In the genomic region with DNA sequence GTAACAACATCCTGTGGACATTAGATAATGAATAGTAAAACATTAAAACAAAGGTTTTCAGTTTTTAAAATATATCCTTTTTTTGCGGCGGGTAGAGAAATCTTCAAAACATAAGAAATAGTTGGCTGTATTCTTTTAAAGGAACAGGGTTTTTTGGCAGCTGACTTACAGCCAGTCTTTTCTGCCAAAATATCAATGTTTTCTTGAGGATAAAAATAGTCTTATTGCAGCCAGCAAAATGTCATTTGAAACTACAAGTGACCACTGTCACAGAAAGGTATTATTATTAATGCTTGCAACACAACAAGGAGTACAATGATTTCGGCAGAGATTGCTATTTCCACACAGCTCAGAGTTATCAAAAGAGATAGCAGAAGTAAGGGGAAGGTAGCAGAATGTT, we compare ENCODE assay signal across 23 cellular contexts. TPM values are rescaled to one million over a fixed set of nuclear protein-coding genes. Genes with fewer than 3 reads are reported as not detected.
DNase-seq lines count a peak whose midpoint lies in the region; ATAC-seq and TF ChIP-seq lines count a peak whose summit lies in the region.
"Had no signal": no experiment of that assay in that cellular context is flagged by ENCODE, and none has a peak within 500 bp of the region (broad histone marks: within the 10 kb centered on the region; RNA-seq: fewer than 3 reads in every experiment).

No MANE protein-coding gene starts in this region.

- H3K27ac Mint-ChIP-seq in GM23338 (no peak overlapping the region), nephron (peak overlapping the region in 2 of 3 experiments; percentile 8 to 17), natural killer cell (no peak overlapping the region)
- H3K27ac Mint-ChIP-seq: CD4-positive, alpha-beta memory T cell; CD4-positive, CD25-positive, alpha-beta regulatory T cell; CD8-positive, alpha-beta memory T cell had no signal

- H3K4me3 ChIP-seq in A673 (ENCODE audit: low read depth, low read length, poor library complexity, severe bottlenecking) (no peak overlapping the region), GM23338 (no peak overlapping the region)
- H3K4me3 ChIP-seq: A549, BLaER1, GM12878 had no signal

- H2AFZ ChIP-seq in GM23338: no peak overlapping the region

- H3K9me3 ChIP-seq in A673 (ENCODE audit: low read depth, low read length, poor library complexity, severe bottlenecking): peaks cover 14% of the 10 kb centered on the region
- H3K9me3 ChIP-seq: A549, BE2C had no signal

- BruUV-seq in A673 (replicated peaks; lab: Mats Ljungman, UMichigan): no TSS peak

- no peaks in the 10 kb centered on the region for H4K20me1 ChIP-seq in GM23338 (replicated peaks; ENCODE audit: insufficient read depth)
- H4K20me1 ChIP-seq: BLaER1 had no signal

- H3K27me3 Mint-ChIP-seq in GM23338 (ENCODE audit: insufficient read depth, low read depth, poor library complexity) (no peaks in the 10 kb centered on the region), nephron (ENCODE audit: low read depth) (no peaks in the 10 kb centered on the region), natural killer cell (ENCODE audit: low read depth in 2 of 2) (no peaks in the 10 kb centered on the region)
- H3K27me3 Mint-ChIP-seq: CD4-positive, CD25-positive, alpha-beta regulatory T cell had no signal

- no peaks in the 10 kb centered on the region for H3K9me2 ChIP-seq in GM23338 (ENCODE audit: insufficient read depth)

- H3K9me3 Mint-ChIP-seq in GM23338 (peaks cover 5% of the 10 kb centered on the region; the same call in 1 of the 3 replicates), nephron (no peaks in the 10 kb centered on the region), natural killer cell (peaks cover 2 to 7% of the 10 kb centered on the region in 2 donors)

- POLR2A ChIA-PET in A673 (lab: Charles Lee; ENCODE audit: low non-redundant PET): no interaction called here

- no peaks in the 10 kb centered on the region for H3K79me2 ChIP-seq in GM23338 (replicated peaks; ENCODE audit: insufficient read depth)

- TF ChIP-seq CTCF in A673 (conservative IDR thresholded peaks at IDR 0.05; ENCODE audit: low read depth, low read length): no peak
- TF ChIP-seq CTCF in GM23338 (conservative IDR thresholded peaks at IDR 0.05; ENCODE audit: low read depth in 2 of 2): no peak
- TF ChIP-seq CTCF in nephron (IDR thresholded peaks at IDR 0.05; ENCODE audit: unreplicated experiment in 3 of 3): no peak
- TF ChIP-seq CTCF in natural killer cell (IDR thresholded peaks at IDR 0.05): no peak

- no peak for ATAC-seq in GM23338
- no peak for ATAC-seq in natural killer cell
- no peak for ATAC-seq in GM21717 (IDR thresholded peaks at IDR 0.05; ENCODE audit: unreplicated experiment)
- ATAC-seq: A549, GM12878 had no signal

- no peak for DNase-seq in A673 (ENCODE audit: low spot score)
- no peak for DNase-seq in GM23338 (ENCODE audit: low spot score)
- DNase-seq in cerebellar cortex (ENCODE audit: low spot score): peak; percentile 86
- DNase-seq in germinal center (ENCODE audit: low spot score): no peak
- DNase-seq in head of caudate nucleus: no peak
- no peak for DNase-seq in natural killer cell
- DNase-seq: ACHN; BE2C; CD4-positive, alpha-beta memory T cell; CD4-positive, CD25-positive, alpha-beta regulatory T cell; CD8-positive, alpha-beta memory T cell; COR-L47; DMS79 treated with DMSO at 0.1 percent for 48 hours; GDM1 had no signal

- 0 out of 2 replicates have a peak overlapping the region, but pooled peaks have one; percentile 10 for H3K4me2 ChIP-seq in GM23338
- H3K4me2 ChIP-seq: A549, BLaER1 had no signal

- intact Hi-C loops in A673 (cut with micrococcal nuclease; ENCODE audit: unreplicated experiment): no loop called here
- intact Hi-C loops in head of caudate nucleus (cut with DNase I): no loop called here
- intact Hi-C loops in natural killer cell (cut with micrococcal nuclease): no loop called here

- H3K36me3 Mint-ChIP-seq in GM23338 (ENCODE audit: low read depth) (no peaks in the 10 kb centered on the region; the same call in 2 of the 3 replicates), nephron (ENCODE audit: low read depth) (no peaks in the 10 kb centered on the region), natural killer cell (no peaks in the 10 kb centered on the region)
- H3K36me3 Mint-ChIP-seq: CD14-positive monocyte; CD4-positive, alpha-beta memory T cell; CD4-positive, CD25-positive, alpha-beta regulatory T cell; CD8-positive, alpha-beta memory T cell had no signal

- H3K27me3 ChIP-seq in A673 (replicated peaks; ENCODE audit: insufficient read depth, low read depth, low read length, poor library complexity) (no peaks in the 10 kb centered on the region), GM23338 (ENCODE audit: insufficient read depth) (no peaks in the 10 kb centered on the region)
- H3K27me3 ChIP-seq: BE2C, BLaER1 had no signal

- CTCF ChIA-PET in A673 (lab: Charles Lee): no interaction called here

- H3K4me3 Mint-ChIP-seq in GM23338: no peak overlapping the region
- H3K4me3 Mint-ChIP-seq in nephron: no peak overlapping the region
- no peak overlapping the region for H3K4me3 Mint-ChIP-seq in natural killer cell
- H3K4me3 Mint-ChIP-seq: CD14-positive monocyte; CD4-positive, alpha-beta memory T cell; CD4-positive, CD25-positive, alpha-beta regulatory T cell; CD8-positive, alpha-beta memory T cell had no signal

- H3K4me1 ChIP-seq in A673 (ENCODE audit: insufficient read depth, low read length, poor library complexity, severe bottlenecking): peaks cover 43% of the 10 kb centered on the region
- 0 out of 2 replicates have a peak, but pooled peaks cover 11% of the 10 kb centered on the region for H3K4me1 ChIP-seq in GM23338 (ENCODE audit: insufficient read depth)
- H3K4me1 ChIP-seq: A549, BLaER1 had no signal

- H3K36me3 ChIP-seq in A673 (ENCODE audit: insufficient read depth, low read length, poor library complexity, severe bottlenecking): peaks cover 8% of the 10 kb centered on the region
- H3K36me3 ChIP-seq in GM23338 (ENCODE audit: insufficient read depth): no peaks in the 10 kb centered on the region
- H3K36me3 ChIP-seq: BE2C, BLaER1 had no signal

- H3K4me1 Mint-ChIP-seq in GM23338 (peaks cover 12% of the 10 kb centered on the region; the same call in 2 of the 3 replicates), nephron (no peaks in the 10 kb centered on the region), natural killer cell (no peaks in the 10 kb centered on the region)
- H3K4me1 Mint-ChIP-seq: CD14-positive monocyte; CD4-positive, alpha-beta memory T cell; CD4-positive, CD25-positive, alpha-beta regulatory T cell; CD8-positive, alpha-beta memory T cell had no signal

- H3K27ac ChIP-seq in A673 (ENCODE audit: low read depth, low read length, poor library complexity, severe bottlenecking) (peak overlapping the region; percentile 34), GM23338 (ENCODE audit: low read depth) (no peak overlapping the region)
- H3K27ac ChIP-seq: 22Rv1, A549, BLaER1 had no signal

- H3F3A ChIP-seq in GM23338 (replicated peaks; ENCODE audit: low read depth): no peaks in the 10 kb centered on the region

TF ChIP-seq in GM23338, 12 proteins besides CTCF, POLR2A, EP300 and RAD21 (continues in another document):
- no peak for TF ChIP-seq ETS1 (IDR thresholded peaks at IDR 0.05)
- no peak for TF ChIP-seq ZNF114 (CRISPR knock-in tag; IDR thresholded peaks at IDR 0.05)
- no peak for TF ChIP-seq CREB1 (CRISPR knock-in tag; IDR thresholded peaks at IDR 0.05; ENCODE audit: low read depth)
- TF ChIP-seq JUNB (IDR thresholded peaks at IDR 0.05; ENCODE audit: unreplicated experiment): no peak
- no peak for TF ChIP-seq POLR2AphosphoS5 (IDR thresholded peaks at IDR 0.05; ENCODE audit: low read depth)

RNA-seq across cellular contexts. Expression of gene OLFM3, which starts 21.4 kb away (rescaled TPM):
- total RNA-seq in A673 (2021) (85.0 and 88.7 TPM in 2 replicates), natural killer cell (not detected)
- total RNA-seq in GM23338 (2014; rRNA removed; shearing (Covaris generic)): 0.27 and 0.31 TPM in 2 replicates
- 0.19 and 0.21 TPM in 2 replicates for polyA plus RNA-seq in GM23338 (2016; fragmentation: Nextera tagmentation; extraction: Ambion mirVana)
- total RNA-seq: A172; CD4-positive, alpha-beta memory T cell; CD4-positive, CD25-positive, alpha-beta regulatory T cell; CD8-positive, alpha-beta memory T cell; GM12878 had no signal
- polyA plus RNA-seq: A549; AG04450; CD14-positive monocyte; CD4-positive, alpha-beta memory T cell; CD4-positive, CD25-positive, alpha-beta regulatory T cell; CD8-positive, alpha-beta memory T cell had no signal

Comparison
In these comparisons a context has a peak if more than half of its experiments do, and no peak if none do; other contexts are left out.
1. H3K27ac Mint-ChIP-seq: peak in nephron (2 of 3); none in GM23338 (single experiment) and natural killer cell (0 of 2).
2. RNA of gene OLFM3, which starts 21.4 kb away (total RNA-seq): 85.0 to 88.7 TPM in A673; 0.27 to 0.31 TPM in GM23338 and not detected in natural killer cell; every median in the first group is over 10 times any median in the second.